In genomic region chr4:159127745-159128518, GRCh38 we compare ENCODE assay signal across 1 cellular context.
A peak's percentile ranks its signal among the peaks of the same experiment; 100 is the strongest.
TF ChIP-seq lines count a peak whose summit lies in the region.

No MANE protein-coding gene starts in this region.

TF ChIP-seq in HepG2, 621 proteins besides CTCF, POLR2A, EP300 and RAD21 (continued from another document):
- TF ChIP-seq, protein P1, sequence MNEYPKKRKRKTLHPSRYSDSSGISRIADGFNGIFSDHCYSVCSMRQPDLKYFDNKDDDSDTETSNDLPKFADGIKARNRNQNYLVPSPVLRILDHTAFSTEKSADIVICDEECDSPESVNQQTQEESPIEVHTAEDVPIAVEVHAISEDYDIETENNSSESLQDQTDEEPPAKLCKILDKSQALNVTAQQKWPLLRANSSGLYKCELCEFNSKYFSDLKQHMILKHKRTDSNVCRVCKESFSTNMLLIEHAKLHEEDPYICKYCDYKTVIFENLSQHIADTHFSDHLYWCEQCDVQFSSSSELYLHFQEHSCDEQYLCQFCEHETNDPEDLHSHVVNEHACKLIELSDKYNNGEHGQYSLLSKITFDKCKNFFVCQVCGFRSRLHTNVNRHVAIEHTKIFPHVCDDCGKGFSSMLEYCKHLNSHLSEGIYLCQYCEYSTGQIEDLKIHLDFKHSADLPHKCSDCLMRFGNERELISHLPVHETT (CRISPR knock-in tag; conservative IDR thresholded peaks at IDR 0.05) = no peak
- TF ChIP-seq ZNF777 (CRISPR knock-in tag; IDR thresholded peaks at IDR 0.05) (no peak), ZNF629 (CRISPR knock-in tag; conservative IDR thresholded peaks at IDR 0.05) (peak; percentile 65)
